Comparison of ENCODE assay signal across 14 cellular contexts in the genomic region with DNA sequence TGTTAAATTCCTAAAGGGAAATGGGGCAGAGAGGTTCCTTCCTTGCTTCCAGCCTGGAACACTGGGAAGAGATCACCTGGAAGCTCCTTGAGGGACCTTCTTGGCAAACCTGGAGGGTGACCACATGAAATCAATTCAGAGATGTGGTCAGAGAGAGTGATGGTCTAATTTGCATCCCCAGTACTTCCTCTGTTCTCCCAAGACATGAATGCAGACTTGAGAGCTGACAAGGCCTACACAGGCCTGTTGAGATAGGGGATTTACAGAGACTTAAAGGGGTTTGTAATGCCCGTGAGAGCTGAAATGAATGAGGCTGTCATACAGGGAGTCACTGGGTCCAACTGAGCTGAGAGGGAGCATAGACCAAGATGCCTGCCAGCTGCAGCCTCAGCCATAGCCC. TPM values are rescaled to one million over a fixed set of nuclear protein-coding genes. Genes with fewer than 3 reads are reported as not detected.
DNase-seq lines count a peak whose midpoint lies in the region; ATAC-seq and TF ChIP-seq lines count a peak whose summit lies in the region.
"Had no signal": no experiment of that assay in that cellular context is flagged by ENCODE, and none has a peak within 500 bp of the region (broad histone marks: within the 10 kb centered on the region; RNA-seq: fewer than 3 reads in every experiment).

No MANE protein-coding gene starts in this region.

- H2BK15ac ChIP-seq in IMR-90 (ENCODE audit: low read depth, low read length) = peak overlapping the region; percentile 23; the same call in 1 of the 3 replicates

- no peaks in the 10 kb centered on the region for H3K9me3 ChIP-seq in IMR-90 (ENCODE audit: control insufficient read depth, insufficient read depth, low read length)

- peak overlapping the region; percentile 14 for H2BK5ac ChIP-seq in IMR-90 (ENCODE audit: low read depth, low read length, poor library complexity, severe bottlenecking)

- peaks cover 3% of the 10 kb centered on the region for H3K36me3 Mint-ChIP-seq in activated naive CD4-positive, alpha-beta T cell treated with anti-CD3 and anti-CD28 coated beads for 36 hours (ENCODE audit: low read depth)

- peak overlapping the region; percentile 76 for H2BK20ac ChIP-seq in IMR-90 (ENCODE audit: low read depth, low read length)

- H3K79me1 ChIP-seq in IMR-90 (ENCODE audit: low read depth in 1 of 2, low read length in 2 of 2) = peaks cover 0 to 5% of the 10 kb centered on the region in 2 experiments; a peak in 1 of 4 replicates

- peak overlapping the region; percentile 62 for H2BK120ac ChIP-seq in IMR-90 (ENCODE audit: low read depth, low read length)

- dilution Hi-C loops in IMR-90 (cut with HindIII; ENCODE audit: low sequenced_read_pairs, unreplicated experiment) = no loop called here

- intact Hi-C loops in IMR-90 (cut with micrococcal nuclease) (loop anchor here (10.0 kb wide), 1 partner anchor 110 kb away; no protein-coding TSS in a partner anchor), left cardiac atrium (cut with DNase I) (loop anchor here in 1 of 2 donors (10.0 kb wide), 1 partner anchor 490 kb away; no protein-coding TSS in a partner anchor)
- intact Hi-C loops in activated naive CD4-positive, alpha-beta T cell treated with anti-CD3 and anti-CD28 coated beads for 36 hours (cut with micrococcal nuclease) = loop anchor here (10.0 kb wide), 1 partner anchor 710 kb away; no protein-coding TSS in a partner anchor

- no peaks in the 10 kb centered on the region for H3K9me3 Mint-ChIP-seq in stimulated activated naive CD8-positive, alpha-beta T cell treated with anti-CD3 and anti-CD28 coated beads, Interleukin-15, amount 100 ng/mL, for 72 hours
- H3K9me3 Mint-ChIP-seq in activated naive CD4-positive, alpha-beta T cell treated with anti-CD3 and anti-CD28 coated beads for 36 hours = no peaks in the 10 kb centered on the region
- H3K9me3 Mint-ChIP-seq: CD14-positive monocyte had no signal

- H3K56ac ChIP-seq in IMR-90 (ENCODE audit: extremely low read depth, insufficient read depth, low read length) = no peak overlapping the region

- peak overlapping the region; percentile 85; the same call in 1 of the 2 replicates for H3K18ac ChIP-seq in IMR-90 (ENCODE audit: low read depth, low read length)

- H4K8ac ChIP-seq in IMR-90 (ENCODE audit: low read depth in 2 of 2, low read length in 2 of 2) = peak overlapping the region; percentile 11 to 39; a peak in 3 of 4 replicates

- H3K9ac ChIP-seq in IMR-90 (ENCODE audit: low read depth, low read length) = no peak overlapping the region
- H3K9ac ChIP-seq: GM23248 had no signal

- no TSS peak for BruUV-seq in IMR-90 (replicated peaks; lab: Mats Ljungman, UMichigan)

- no peak for DNase-seq in stimulated activated naive CD8-positive, alpha-beta T cell treated with anti-CD3 and anti-CD28 coated beads, Interleukin-15, Interleukin-2, amounts not matched to agents 100 U/mL and 50 U/mL, for 24 hours
- no peak for DNase-seq in stimulated activated naive CD8-positive, alpha-beta T cell treated with anti-CD3 and anti-CD28 coated beads, Interleukin-15, amount 100 ng/mL, for 72 hours
- no peak for DNase-seq in IMR-90
- no peak for DNase-seq in activated naive CD4-positive, alpha-beta T cell treated with anti-CD3 and anti-CD28 coated beads for 36 hours
- no peak for DNase-seq in stimulated activated CD4-positive, alpha-beta T cell treated with anti-CD3 and anti-CD28 coated beads, Interleukin-4, amount 100 ng/mL, for 4 hours
- DNase-seq in NOMO-1 (lab: John Stamatoyannopoulos, UW; ENCODE audit: unreplicated experiment in 2 of 2) = no peak
- no peak for DNase-seq in left cardiac atrium
- DNase-seq: activated naive CD4-positive, alpha-beta T cell treated with Interleukin-2 at 50 U/mL for 16 hours; effector CD8-positive, alpha-beta T cell; GM23248; NCI-H1092; stimulated activated naive CD4-positive, alpha-beta T cell treated with Interleukin-2 at 50 U/mL for 16 hours had no signal

- peak; percentile 28 for ATAC-seq in stimulated activated naive CD8-positive, alpha-beta T cell treated with anti-CD3 and anti-CD28 coated beads, Interleukin-15, Interleukin-2, amounts not matched to agents 100 U/mL and 50 U/mL, for 24 hours
- no peak for ATAC-seq in stimulated activated naive CD8-positive, alpha-beta T cell treated with anti-CD3 and anti-CD28 coated beads, Interleukin-15, amount 100 ng/mL, for 72 hours
- ATAC-seq in HG02678 (IDR thresholded peaks at IDR 0.05; ENCODE audit: unreplicated experiment) = peak; percentile 78
- no peak for ATAC-seq in IMR-90 (ENCODE audit: low read depth)
- ATAC-seq in left cardiac atrium = no peak

- H3K27ac ChIP-seq in IMR-90 (ENCODE audit: insufficient read depth, low read length) = no peak overlapping the region

- POLR2A ChIA-PET in IMR-90 (lab: Charles Lee; ENCODE audit: unreplicated experiment) = no interaction called here

- H3K4me1 Mint-ChIP-seq in stimulated activated naive CD8-positive, alpha-beta T cell treated with anti-CD3 and anti-CD28 coated beads, Interleukin-15, amount 100 ng/mL, for 72 hours = no peaks in the 10 kb centered on the region
- no peaks in the 10 kb centered on the region for H3K4me1 Mint-ChIP-seq in activated naive CD4-positive, alpha-beta T cell treated with anti-CD3 and anti-CD28 coated beads for 36 hours (ENCODE audit: low read depth)
- H3K4me1 Mint-ChIP-seq: CD14-positive monocyte had no signal

- no peak overlapping the region for H3K4me2 ChIP-seq in IMR-90 (ENCODE audit: low read depth, low read length)

- H3K36me3 ChIP-seq in IMR-90 (ENCODE audit: control insufficient read depth, insufficient read depth, low read length) = no peaks in the 10 kb centered on the region

- peak overlapping the region; percentile 46 for H4K91ac ChIP-seq in IMR-90 (ENCODE audit: insufficient read depth, low read depth, low read length)

- H2AFZ ChIP-seq in IMR-90 (replicated peaks; ENCODE audit: low read length, poor library complexity) = no peak overlapping the region
- H2AFZ ChIP-seq: GM23248 had no signal

- WGBS in IMR-90 (ENCODE audit: extremely low coverage in 2 of 2, insufficient read length in 1 of 2), 2 experiments = no CpG with 5 or more reads among the region's 1 CpG

- in situ Hi-C loops in IMR-90 (cut with MboI; ENCODE audit: low sequenced_read_pairs) = loop anchor here (10.0 kb wide), 1 partner anchor 490 kb away; no protein-coding TSS in a partner anchor

- peak overlapping the region; percentile 61; the same call in 1 of the 2 replicates for H3K14ac ChIP-seq in IMR-90 (replicated peaks; ENCODE audit: low read depth, low read length)

- CTCF ChIA-PET in IMR-90 (lab: Yijun Ruan, JAX) = no interaction called here
- CTCF ChIA-PET in activated naive CD4-positive, alpha-beta T cell treated with anti-CD3 and anti-CD28 coated beads for 36 hours (lab: Charles Lee) = no interaction called here

- H3K4ac ChIP-seq in IMR-90 (ENCODE audit: low read depth, low read length) = peak overlapping the region; percentile 48

- peaks cover 6% of the 10 kb centered on the region; the same call in 1 of the 2 replicates for H3K4me1 ChIP-seq in IMR-90 (ENCODE audit: control insufficient read depth, insufficient read depth, low read length)

- H3K27me3 ChIP-seq in IMR-90 (ENCODE audit: control insufficient read depth, insufficient read depth, low read length) = no peaks in the 10 kb centered on the region

- no peak for TF ChIP-seq POLR2A in IMR-90 (IDR thresholded peaks at IDR 0.05; ENCODE audit: low read depth, low read length)

- H2AK9ac ChIP-seq in IMR-90 (replicated peaks; ENCODE audit: low read depth, low read length, poor library complexity) = no peak overlapping the region

- H3K4me3 Mint-ChIP-seq in stimulated activated naive CD8-positive, alpha-beta T cell treated with anti-CD3 and anti-CD28 coated beads, Interleukin-15, amount 100 ng/mL, for 72 hours = no peak overlapping the region
- H3K4me3 Mint-ChIP-seq in activated naive CD4-positive, alpha-beta T cell treated with anti-CD3 and anti-CD28 coated beads for 36 hours = no peak overlapping the region
- H3K4me3 Mint-ChIP-seq: CD14-positive monocyte had no signal

- no peak for TF ChIP-seq CTCF in IMR-90 (conservative IDR thresholded peaks at IDR 0.05; ENCODE audit: low read depth, low read length)

- no peak for TF ChIP-seq RAD21 in IMR-90 (IDR thresholded peaks at IDR 0.05; ENCODE audit: low read length)

- peak overlapping the region; percentile 57; the same call in 1 of the 2 replicates for H3K23ac ChIP-seq in IMR-90 (ENCODE audit: low read depth, low read length)

- H4K20me1 ChIP-seq in IMR-90 (ENCODE audit: insufficient read depth, low read length) = no peaks in the 10 kb centered on the region

- H3K27ac Mint-ChIP-seq in stimulated activated naive CD8-positive, alpha-beta T cell treated with anti-CD3 and anti-CD28 coated beads, Interleukin-15, amount 100 ng/mL, for 72 hours = no peak overlapping the region
- no peak overlapping the region for H3K27ac Mint-ChIP-seq in activated naive CD4-positive, alpha-beta T cell treated with anti-CD3 and anti-CD28 coated beads for 36 hours
- H3K27ac Mint-ChIP-seq: CD14-positive monocyte had no signal

- H3K9me1 ChIP-seq in IMR-90 (ENCODE audit: insufficient read depth, low read length) = peaks cover 16% of the 10 kb centered on the region; the same call in 1 of the 2 replicates

- no peaks in the 10 kb centered on the region for H3K27me3 Mint-ChIP-seq in stimulated activated naive CD8-positive, alpha-beta T cell treated with anti-CD3 and anti-CD28 coated beads, Interleukin-15, amount 100 ng/mL, for 72 hours
- no peaks in the 10 kb centered on the region for H3K27me3 Mint-ChIP-seq in activated naive CD4-positive, alpha-beta T cell treated with anti-CD3 and anti-CD28 coated beads for 36 hours (ENCODE audit: low read depth)

- no peak overlapping the region for H3K4me3 ChIP-seq in IMR-90 (ENCODE audit: insufficient read depth, low read depth, low read length)
- H3K4me3 ChIP-seq: GM23248 had no signal

- H2AK5ac ChIP-seq in IMR-90 (ENCODE audit: low read depth, low read length) = peak overlapping the region; percentile 71

- H4K5ac ChIP-seq in IMR-90 (ENCODE audit: low read depth, low read length) = peak overlapping the region; percentile 39; the same call in 1 of the 2 replicates

TF ChIP-seq in IMR-90, 13 proteins besides CTCF, POLR2A, EP300 and RAD21:
- TF ChIP-seq MAZ (IDR thresholded peaks at IDR 0.05; ENCODE audit: borderline replicate concordance, low read depth, low read length) = no peak

RNA-seq across cellular contexts. Expression of a gene that starts 45.1 kb away (rescaled TPM):
- 24.7 and 47.8 TPM in 2 replicates for total RNA-seq in IMR-90 (2012; rRNA removed)
- polyA plus RNA-seq in IMR-90 (2012; rRNA removed) = 11.1 and 15.3 TPM in 2 replicates
- polyA plus RNA-seq in IMR-90 (2012; cell fraction: cytosol; rRNA removed) = 3.4 and 5.9 TPM in 2 replicates
- 0.87 and 3.7 TPM in 2 replicates for polyA plus RNA-seq in IMR-90 (2012; cell fraction: nucleus; rRNA removed; ENCODE audit: low replicate concordance)
- 10 to 100 TPM; 59.4 to 59.6 TPM for total RNA-seq in activated naive CD4-positive, alpha-beta T cell treated with anti-CD3 and anti-CD28 coated beads for 36 hours
- total RNA-seq in left cardiac atrium = 10 to 100 TPM; 11.9 to 14.7 TPM

Comparison
In these comparisons a context has a peak if more than half of its experiments do, and no peak if none do; other contexts are left out.
1. ATAC-seq: peak in stimulated activated naive CD8-positive, alpha-beta T cell treated with anti-CD3 and anti-CD28 coated beads, Interleukin-15, Interleukin-2, amounts not matched to agents 100 U/mL and 50 U/mL, for 24 hours (single experiment) and HG02678 (single experiment); none in stimulated activated naive CD8-positive, alpha-beta T cell treated with anti-CD3 and anti-CD28 coated beads, Interleukin-15, amount 100 ng/mL, for 72 hours (single experiment), IMR-90 (single experiment) and left cardiac atrium (0 of 2).